ENCODE assay signal across 1 cellular context in the genomic region with DNA sequence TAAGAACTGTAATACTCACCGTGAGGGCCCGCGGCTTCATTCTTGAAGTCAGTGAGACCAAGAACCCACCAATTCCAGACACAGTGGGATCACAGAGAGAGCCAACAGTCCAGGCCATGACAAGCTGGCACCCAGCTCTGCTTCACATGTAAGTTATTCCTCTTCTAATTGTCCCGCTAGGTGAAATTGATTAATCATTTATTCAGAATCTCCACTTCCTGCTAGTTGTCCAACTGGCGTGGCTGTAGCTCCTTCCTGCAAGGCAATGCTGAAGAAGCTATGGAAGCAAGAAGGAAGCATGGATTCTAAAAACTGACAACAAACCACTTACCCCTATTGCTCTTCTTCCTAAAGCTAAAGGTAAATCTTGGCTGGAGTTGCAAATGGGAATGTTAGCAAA.
TF ChIP-seq lines count a peak whose summit lies in the region.

No MANE protein-coding gene starts in this region.

TF ChIP-seq in IMR-90, 13 proteins besides CTCF, POLR2A, EP300 and RAD21:
- no peak for TF ChIP-seq CHD1 (IDR thresholded peaks at IDR 0.05; ENCODE audit: low read depth, low read length)
- no peak for TF ChIP-seq BHLHE40 (IDR thresholded peaks at IDR 0.05; ENCODE audit: low read depth, low read length)
- TF ChIP-seq CEBPB (IDR thresholded peaks at IDR 0.05; ENCODE audit: low read depth, low read length) = no peak
- TF ChIP-seq, protein P1, sequence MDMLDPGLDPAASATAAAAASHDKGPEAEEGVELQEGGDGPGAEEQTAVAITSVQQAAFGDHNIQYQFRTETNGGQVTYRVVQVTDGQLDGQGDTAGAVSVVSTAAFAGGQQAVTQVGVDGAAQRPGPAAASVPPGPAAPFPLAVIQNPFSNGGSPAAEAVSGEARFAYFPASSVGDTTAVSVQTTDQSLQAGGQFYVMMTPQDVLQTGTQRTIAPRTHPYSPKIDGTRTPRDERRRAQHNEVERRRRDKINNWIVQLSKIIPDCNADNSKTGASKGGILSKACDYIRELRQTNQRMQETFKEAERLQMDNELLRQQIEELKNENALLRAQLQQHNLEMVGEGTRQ (IDR thresholded peaks at IDR 0.05; ENCODE audit: low read depth, low read length) = no peak
- no peak for TF ChIP-seq SMC3 (IDR thresholded peaks at IDR 0.05; ENCODE audit: low read depth, low read length)
- no peak for TF ChIP-seq MAZ (IDR thresholded peaks at IDR 0.05; ENCODE audit: borderline replicate concordance, low read depth, low read length)
- TF ChIP-seq, protein P2, sequence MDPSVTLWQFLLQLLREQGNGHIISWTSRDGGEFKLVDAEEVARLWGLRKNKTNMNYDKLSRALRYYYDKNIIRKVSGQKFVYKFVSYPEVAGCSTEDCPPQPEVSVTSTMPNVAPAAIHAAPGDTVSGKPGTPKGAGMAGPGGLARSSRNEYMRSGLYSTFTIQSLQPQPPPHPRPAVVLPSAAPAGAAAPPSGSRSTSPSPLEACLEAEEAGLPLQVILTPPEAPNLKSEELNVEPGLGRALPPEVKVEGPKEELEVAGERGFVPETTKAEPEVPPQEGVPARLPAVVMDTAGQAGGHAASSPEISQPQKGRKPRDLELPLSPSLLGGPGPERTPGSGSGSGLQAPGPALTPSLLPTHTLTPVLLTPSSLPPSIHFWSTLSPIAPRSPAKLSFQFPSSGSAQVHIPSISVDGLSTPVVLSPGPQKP (IDR thresholded peaks at IDR 0.05; ENCODE audit: borderline replicate concordance, low read depth, low read length) = no peak
